Comparison of ENCODE assay signal across 26 cellular contexts in the genomic region with DNA sequence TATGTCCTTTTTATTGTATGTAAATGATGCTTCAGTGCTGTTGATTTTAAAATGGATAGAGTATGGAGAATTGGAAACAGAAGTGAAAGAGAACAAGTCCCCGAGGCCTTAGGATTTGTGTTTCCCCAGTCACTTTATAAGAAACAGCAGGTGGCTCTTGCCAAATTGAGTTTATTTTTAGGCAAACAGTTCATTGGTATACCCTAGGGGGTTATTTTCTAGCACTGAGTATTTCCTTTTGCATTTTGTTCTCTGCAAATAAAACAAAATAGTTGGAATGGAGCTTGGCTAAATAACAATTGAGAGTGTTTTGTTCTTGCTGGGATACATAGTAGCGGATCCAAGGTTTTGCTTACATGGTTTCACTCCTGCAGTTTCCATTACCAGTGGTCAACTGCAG.
"Had no signal": no experiment of that assay in that cellular context is flagged by ENCODE, and none has a peak within 500 bp of the region (broad histone marks: within the 10 kb centered on the region; RNA-seq: fewer than 3 reads in every experiment).

No MANE protein-coding gene starts in this region.

- DNase-seq: activated CD4-positive, alpha-beta T cell treated with anti-CD3 and anti-CD28 coated beads, Interleukin-2, amount 10 ng/mL, durations not matched to agents 24 days and 14 days; activated CD8-positive, alpha-beta memory T cell treated with anti-CD3 and anti-CD28 coated beads, Interleukin-2, amount 10 ng/mL, durations not matched to agents 7 days and 5 days; activated CD8-positive, alpha-beta T cell treated with anti-CD3 and anti-CD28 coated beads for 36 hours; activated gamma-delta T cell; activated naive CD4-positive, alpha-beta T cell treated with anti-CD3 and anti-CD28 coated beads, Interleukin-2, amount 50 U/mL, for 16 hours; activated naive CD8-positive, alpha-beta T cell treated with anti-CD3 and anti-CD28 coated beads, Interleukin-2, amount 50 U/mL, for 24 hours; activated T-cell treated with anti-CD3 and anti-CD28 coated beads for 4 hours; cerebellar nuclear complex; endodermal cell; esophagus squamous epithelium; heart left ventricle; kidney glomerular epithelial cell; left lung; naive thymus-derived CD8-positive, alpha-beta T cell; ovary; psoas muscle; right cardiac atrium; stimulated activated CD4-positive, alpha-beta T cell treated with anti-CD3 and anti-CD28 coated beads, Interleukin-12 subunit alpha, Interleukin-12 subunit beta, amount 100 ng/mL, for 4 hours; stimulated activated naive CD8-positive, alpha-beta T cell treated with anti-CD3 and anti-CD28 coated beads, Interleukin-15, amount 100 ng/mL, for 72 hours; tibial artery had no signal

- H3K4me1 Mint-ChIP-seq: activated CD4-positive, alpha-beta T cell treated with anti-CD3 and anti-CD28 coated beads, Interleukin-2, amount 10 ng/mL, durations not matched to agents 24 days and 14 days; activated CD8-positive, alpha-beta memory T cell treated with anti-CD3 and anti-CD28 coated beads, Interleukin-2, amount 10 ng/mL, durations not matched to agents 7 days and 5 days; activated naive CD8-positive, alpha-beta T cell treated with anti-CD3 and anti-CD28 coated beads, Interleukin-2, amount 50 U/mL, for 24 hours; naive thymus-derived CD8-positive, alpha-beta T cell; stimulated activated effector memory CD8-positive, alpha-beta T cell treated with anti-CD3 and anti-CD28 coated beads, Interleukin-12 subunit alpha, Interleukin-12 subunit beta, amount 100 ng/mL, for 72 hours; stimulated activated naive CD8-positive, alpha-beta T cell treated with anti-CD3 and anti-CD28 coated beads, Interleukin-15, amount 100 ng/mL, for 72 hours had no signal

- H3K27ac ChIP-seq: coronary artery, esophagus squamous epithelium, gastroesophageal sphincter, left lung, neutrophil, ovary, psoas muscle, tibial artery had no signal

- H3K4me3 ChIP-seq: coronary artery, esophagus squamous epithelium, gastroesophageal sphincter, heart left ventricle, left lung, lung, ovary, psoas muscle, tibial artery had no signal

- H3K36me3 Mint-ChIP-seq: activated CD8-positive, alpha-beta memory T cell treated with anti-CD3 and anti-CD28 coated beads, Interleukin-2, amount 10 ng/mL, durations not matched to agents 7 days and 5 days; stimulated activated effector memory CD8-positive, alpha-beta T cell treated with anti-CD3 and anti-CD28 coated beads, Interleukin-12 subunit alpha, Interleukin-12 subunit beta, amount 100 ng/mL, for 72 hours had no signal

- H3K9me3 ChIP-seq: esophagus squamous epithelium, neutrophil, ovary had no signal

- ATAC-seq: activated CD4-positive, CD25-positive, alpha-beta regulatory T cell treated with anti-CD3 and anti-CD28 coated beads, Interleukin-2, amount 50 U/mL, for 24 hours; activated CD8-positive, alpha-beta memory T cell treated with anti-CD3 and anti-CD28 coated beads, Interleukin-2, amount 10 ng/mL, durations not matched to agents 7 days and 5 days; activated CD8-positive, alpha-beta T cell treated with anti-CD3 and anti-CD28 coated beads for 36 hours; activated naive CD8-positive, alpha-beta T cell treated with anti-CD3 and anti-CD28 coated beads, Interleukin-2, amount 50 U/mL, for 24 hours; gastroesophageal sphincter; left lung; naive thymus-derived CD8-positive, alpha-beta T cell; psoas muscle; right cardiac atrium; stimulated activated effector memory CD8-positive, alpha-beta T cell treated with anti-CD3 and anti-CD28 coated beads, Interleukin-12 subunit alpha, Interleukin-12 subunit beta, amount 100 ng/mL, for 72 hours; stimulated activated naive CD8-positive, alpha-beta T cell treated with anti-CD3 and anti-CD28 coated beads, Interleukin-15, amount 100 ng/mL, for 72 hours had no signal

- H3K27ac Mint-ChIP-seq: activated CD4-positive, alpha-beta T cell treated with anti-CD3 and anti-CD28 coated beads, Interleukin-2, amount 10 ng/mL, durations not matched to agents 24 days and 14 days; activated CD8-positive, alpha-beta memory T cell treated with anti-CD3 and anti-CD28 coated beads, Interleukin-2, amount 10 ng/mL, durations not matched to agents 7 days and 5 days; activated CD8-positive, alpha-beta T cell treated with anti-CD3 and anti-CD28 coated beads for 36 hours; activated naive CD8-positive, alpha-beta T cell treated with anti-CD3 and anti-CD28 coated beads, Interleukin-2, amount 50 U/mL, for 24 hours; endodermal cell; naive thymus-derived CD8-positive, alpha-beta T cell; stimulated activated effector memory CD8-positive, alpha-beta T cell treated with anti-CD3 and anti-CD28 coated beads, Interleukin-12 subunit alpha, Interleukin-12 subunit beta, amount 100 ng/mL, for 72 hours; stimulated activated naive CD8-positive, alpha-beta T cell treated with anti-CD3 and anti-CD28 coated beads, Interleukin-15, amount 100 ng/mL, for 72 hours had no signal

- H3K36me3 ChIP-seq: esophagus squamous epithelium, gastroesophageal sphincter, heart left ventricle, left lung, neutrophil, ovary, tibial artery had no signal

- H3K27me3 ChIP-seq: esophagus squamous epithelium, gastroesophageal sphincter, heart left ventricle, left lung, neutrophil, ovary, tibial artery had no signal

- H3K4me3 Mint-ChIP-seq: activated CD4-positive, alpha-beta T cell treated with anti-CD3 and anti-CD28 coated beads, Interleukin-2, amount 10 ng/mL, durations not matched to agents 24 days and 14 days; activated CD8-positive, alpha-beta memory T cell treated with anti-CD3 and anti-CD28 coated beads, Interleukin-2, amount 10 ng/mL, durations not matched to agents 7 days and 5 days; activated CD8-positive, alpha-beta T cell treated with anti-CD3 and anti-CD28 coated beads for 36 hours; activated naive CD8-positive, alpha-beta T cell treated with anti-CD3 and anti-CD28 coated beads, Interleukin-2, amount 50 U/mL, for 24 hours; endodermal cell; naive thymus-derived CD8-positive, alpha-beta T cell; stimulated activated effector memory CD8-positive, alpha-beta T cell treated with anti-CD3 and anti-CD28 coated beads, Interleukin-12 subunit alpha, Interleukin-12 subunit beta, amount 100 ng/mL, for 72 hours; stimulated activated naive CD8-positive, alpha-beta T cell treated with anti-CD3 and anti-CD28 coated beads, Interleukin-15, amount 100 ng/mL, for 72 hours had no signal

- H3K4me1 ChIP-seq: esophagus squamous epithelium, gastroesophageal sphincter, left lung, psoas muscle, tibial artery had no signal
